ENCODE assay signal across 8 cellular contexts in the genomic region with DNA sequence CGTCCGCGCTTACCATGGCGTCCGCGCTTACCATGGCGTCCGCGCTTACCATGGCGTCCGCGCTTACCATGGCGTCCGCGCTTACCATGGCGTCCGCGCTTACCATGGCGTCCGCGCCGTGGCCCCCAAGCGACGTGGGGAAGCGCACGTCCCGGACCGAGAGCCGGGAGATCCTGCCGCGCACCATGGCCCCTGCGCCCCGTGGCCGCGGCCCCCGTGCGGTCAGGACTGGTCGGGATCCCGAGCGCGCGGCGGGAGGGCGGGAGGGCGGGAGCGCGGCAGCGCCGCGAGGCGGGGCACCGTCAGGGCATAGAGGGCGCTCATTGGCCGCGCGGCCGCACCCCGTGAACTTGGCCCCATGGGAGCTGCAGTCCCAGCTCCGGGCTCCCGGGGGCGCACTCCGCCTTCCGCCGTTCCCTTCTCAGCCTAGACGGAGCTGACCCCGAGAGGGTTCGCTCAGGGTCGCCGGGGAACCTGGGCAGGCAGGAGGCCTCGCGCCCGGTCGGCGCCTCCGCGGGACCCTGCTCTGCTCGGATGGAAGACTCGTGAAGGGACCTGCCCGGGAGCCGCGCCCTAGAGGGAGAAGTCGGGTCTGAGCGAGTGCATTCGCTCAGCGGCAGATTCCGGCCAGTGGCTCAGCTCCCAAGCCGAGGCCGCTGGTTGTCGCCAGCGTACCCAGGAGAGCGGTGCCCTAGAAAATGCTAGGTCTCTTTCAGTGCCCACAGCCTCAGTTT. TPM values are rescaled to one million over a fixed set of nuclear protein-coding genes. Genes with fewer than 3 reads are reported as not detected.
DNase-seq lines count a peak whose midpoint lies in the region; ATAC-seq and TF ChIP-seq lines count a peak whose summit lies in the region.

A gene with protein sequence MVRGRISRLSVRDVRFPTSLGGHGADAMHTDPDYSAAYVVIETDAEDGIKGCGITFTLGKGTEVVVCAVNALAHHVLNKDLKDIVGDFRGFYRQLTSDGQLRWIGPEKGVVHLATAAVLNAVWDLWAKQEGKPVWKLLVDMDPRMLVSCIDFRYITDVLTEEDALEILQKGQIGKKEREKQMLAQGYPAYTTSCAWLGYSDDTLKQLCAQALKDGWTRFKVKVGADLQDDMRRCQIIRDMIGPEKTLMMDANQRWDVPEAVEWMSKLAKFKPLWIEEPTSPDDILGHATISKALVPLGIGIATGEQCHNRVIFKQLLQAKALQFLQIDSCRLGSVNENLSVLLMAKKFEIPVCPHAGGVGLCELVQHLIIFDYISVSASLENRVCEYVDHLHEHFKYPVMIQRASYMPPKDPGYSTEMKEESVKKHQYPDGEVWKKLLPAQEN (minus strand): TSS at position 230 of the 734 bp plus-strand sequence. CDS start 43 bp downstream, at position 187.

- peaks cover 6% of the 10 kb centered on the region for H3K36me3 ChIP-seq in suprapubic skin

- H3K27me3 Mint-ChIP-seq in activated naive CD4-positive, alpha-beta T cell treated with anti-CD3 and anti-CD28 coated beads for 36 hours (ENCODE audit: low read depth), result no peaks in the 10 kb centered on the region

- WGBS in suprapubic skin, result 7% methylated on average over 51 of the region's 91 CpGs

- peak within 1 kb of the TSS; percentile 74 for H3K4me3 ChIP-seq in suprapubic skin

- no peaks in the 10 kb centered on the region for H3K9me3 Mint-ChIP-seq in activated naive CD4-positive, alpha-beta T cell treated with anti-CD3 and anti-CD28 coated beads for 36 hours

- peaks cover 22% of the 10 kb centered on the region for H3K36me3 Mint-ChIP-seq in activated naive CD4-positive, alpha-beta T cell treated with anti-CD3 and anti-CD28 coated beads for 36 hours (ENCODE audit: low read depth)

- no peaks in the 10 kb centered on the region for H3K9me3 ChIP-seq in suprapubic skin

- peak within 1 kb of the TSS; percentile 75 for H3K27ac Mint-ChIP-seq in activated naive CD4-positive, alpha-beta T cell treated with anti-CD3 and anti-CD28 coated beads for 36 hours

- peaks cover 45% of the 10 kb centered on the region for H3K4me1 Mint-ChIP-seq in activated naive CD4-positive, alpha-beta T cell treated with anti-CD3 and anti-CD28 coated beads for 36 hours (ENCODE audit: low read depth)

- peak in 1 of 2 donors; percentile 14 for TF ChIP-seq POLR2A in suprapubic skin (IDR thresholded peaks at IDR 0.05)

- peak; percentile 32 for DNase-seq in DMS 273 treated with DMSO at 0.1 percent for 48 hours (lab: John Stamatoyannopoulos, UW)
- peak in 73 of 76 experiments; percentile 0 to 95 (median 68) for DNase-seq in HUDEP-2 (lab: John Stamatoyannopoulos, UW; ENCODE audit: unreplicated experiment in 76 of 76)
- DNase-seq in SK-N-DZ (ENCODE audit: low spot score), result peak; percentile 41
- DNase-seq in activated naive CD4-positive, alpha-beta T cell treated with anti-CD3 and anti-CD28 coated beads for 36 hours, result peak; percentile 92
- DNase-seq in germinal center (ENCODE audit: low spot score), result peak; percentile 90
- peak in 51 of 56 donors; percentile 5 to 85 (median 66) for DNase-seq in nucleus accumbens (lab: John Stamatoyannopoulos, UW)
- DNase-seq in suprapubic skin (ENCODE audit: low spot score in 2 of 2), result peak; percentile 91 to 93

- H3K27ac ChIP-seq in suprapubic skin, result peak within 1 kb of the TSS; percentile 90

- CTCF ChIA-PET in activated naive CD4-positive, alpha-beta T cell treated with anti-CD3 and anti-CD28 coated beads for 36 hours (lab: Charles Lee), result interaction anchor here (0.6 to 2.1 kb wide), 15 partner anchors 8 to 129 kb away, joined by 3 to 29 read pairs (median 5); a partner anchor contains a TSS

- H3K4me3 Mint-ChIP-seq in activated naive CD4-positive, alpha-beta T cell treated with anti-CD3 and anti-CD28 coated beads for 36 hours, result peak within 1 kb of the TSS; percentile 78

- peaks cover 21% of the 10 kb centered on the region for H3K4me1 ChIP-seq in suprapubic skin

- peak; percentile 91 for ATAC-seq in GM21367 (IDR thresholded peaks at IDR 0.05; ENCODE audit: unreplicated experiment)

- H3K27me3 ChIP-seq in suprapubic skin, result no peaks in the 10 kb centered on the region

- no peak for TF ChIP-seq EP300 in suprapubic skin (IDR thresholded peaks at IDR 0.05)

- intact Hi-C loops in activated naive CD4-positive, alpha-beta T cell treated with anti-CD3 and anti-CD28 coated beads for 36 hours (cut with micrococcal nuclease), result loop anchor here (1.0 to 2.0 kb wide), 9 partner anchors 18 to 602 kb away; a partner anchor contains a TSS

- TF ChIP-seq CTCF in suprapubic skin (IDR thresholded peaks at IDR 0.05), result peak; percentile 74 to 98

RNA-seq across cellular contexts. Expression of the gene that starts here (rescaled TPM):
- 7.3 and 8.4 TPM in 2 replicates for polyA plus RNA-seq in SK-N-DZ (2014; cell fraction: cytosol; rRNA removed)
- 30.1 and 43.1 TPM in 2 replicates for polyA plus RNA-seq in SK-N-DZ (2014; cell fraction: nucleus; rRNA removed)
- total RNA-seq in activated naive CD4-positive, alpha-beta T cell treated with anti-CD3 and anti-CD28 coated beads for 36 hours, result 10 to 100 TPM; 61.3 to 66.1 TPM
- total RNA-seq in suprapubic skin, result 100 to 1,000 TPM in 1 of 4 donors, 10 to 100 TPM in 3; 31.8 to 159 (median 64.3) TPM

Comparison
In these comparisons a context has a peak if more than half of its experiments do, and no peak if none do; other contexts are left out.
1. Peak in every context shown above with its lines: DNase-seq, ATAC-seq, H3K4me3 ChIP-seq and H3K27ac ChIP-seq.
2. DNase-seq: peak in every context shown above with its lines; median percentile 92 in activated naive CD4-positive, alpha-beta T cell treated with anti-CD3 and anti-CD28 coated beads for 36 hours; 92 in suprapubic skin; 90 in germinal center; 68 in HUDEP-2; 66 in nucleus accumbens; 41 in SK-N-DZ; 32 in DMS 273 treated with DMSO at 0.1 percent for 48 hours.